In genomic region chr3:196496183-196496582, GRCh38 we compare ENCODE assay signal across 25 cellular contexts. TPM values are rescaled to one million over a fixed set of nuclear protein-coding genes. Genes with fewer than 3 reads are reported as not detected.
DNase-seq lines count a peak whose midpoint lies in the region; ATAC-seq and TF ChIP-seq lines count a peak whose summit lies in the region.
"Had no signal": no experiment of that assay in that cellular context is flagged by ENCODE, and none has a peak within 500 bp of the region (broad histone marks: within the 10 kb centered on the region; RNA-seq: fewer than 3 reads in every experiment).

No MANE protein-coding gene starts in this region.

- no peaks in the 10 kb centered on the region for H3K9me3 Mint-ChIP-seq in activated naive CD8-positive, alpha-beta T cell (ENCODE audit: low read depth)
- H3K9me3 Mint-ChIP-seq in activated naive CD8-positive, alpha-beta T cell treated with anti-CD3 and anti-CD28 coated beads for 36 hours = no peaks in the 10 kb centered on the region
- H3K9me3 Mint-ChIP-seq in memory B cell (no peaks in the 10 kb centered on the region), HFFc6 (no peaks in the 10 kb centered on the region), Calu3 (ENCODE audit: low read depth, unreplicated experiment) (no peaks in the 10 kb centered on the region)
- H3K9me3 Mint-ChIP-seq: CD4-positive, alpha-beta memory T cell; H9; IgD-negative memory B cell had no signal

- DNase-seq in activated naive CD8-positive, alpha-beta T cell treated with anti-CD3 and anti-CD28 coated beads for 36 hours = no peak
- no peak for DNase-seq in T-helper 17 cell
- DNase-seq in memory B cell (ENCODE audit: low spot score in 2 of 2) = no peak
- no peak for DNase-seq in HFFc6
- DNase-seq in aorta = no peak
- DNase-seq in Calu3 = no peak
- DNase-seq: 8988T; CD4-positive, alpha-beta memory T cell; DMS 273 treated with DMSO at 0.1 percent for 48 hours; DMS53; DND-41; EL; H9; KG1 had no signal

- peaks cover 18% of the 10 kb centered on the region for H3K36me3 Mint-ChIP-seq in activated naive CD8-positive, alpha-beta T cell
- H3K36me3 Mint-ChIP-seq in activated naive CD8-positive, alpha-beta T cell treated with anti-CD3 and anti-CD28 coated beads for 36 hours = peaks cover 50% of the 10 kb centered on the region
- peaks cover 6% of the 10 kb centered on the region for H3K36me3 Mint-ChIP-seq in T-helper 17 cell (ENCODE audit: low read depth)
- H3K36me3 Mint-ChIP-seq in memory B cell = peaks cover 20% of the 10 kb centered on the region
- H3K36me3 Mint-ChIP-seq in HFFc6 (ENCODE audit: low read depth) = peaks cover 37% of the 10 kb centered on the region
- peaks cover 44% of the 10 kb centered on the region for H3K36me3 Mint-ChIP-seq in Calu3 (ENCODE audit: insufficient read depth, unreplicated experiment)

- H3K9me3 ChIP-seq in HEK293 (ENCODE audit: control insufficient read depth, insufficient read depth, low read depth, low read length) = no peaks in the 10 kb centered on the region
- H3K9me3 ChIP-seq in T-helper 17 cell (ENCODE audit: control insufficient read depth, low read length, poor library complexity, severe bottlenecking) = no peaks in the 10 kb centered on the region
- H3K9me3 ChIP-seq in aorta (ENCODE audit: control insufficient read depth, low read length) = no peaks in the 10 kb centered on the region

- CTCF ChIA-PET in HEK293 (lab: Yijun Ruan, JAX) = no interaction called here
- CTCF ChIA-PET in Calu3 (lab: Charles Lee) = no interaction called here

- no peak overlapping the region for H3K27ac ChIP-seq in HEK293 (ENCODE audit: extremely low read depth, low read depth, low read length)
- no peak overlapping the region for H3K27ac ChIP-seq in aorta (ENCODE audit: low read depth in 1 of 2, low read length in 2 of 2)
- H3K27ac ChIP-seq: BLaER1, HL-60 had no signal

- peak overlapping the region; percentile 37 for H3K27ac Mint-ChIP-seq in activated naive CD8-positive, alpha-beta T cell
- no peak overlapping the region for H3K27ac Mint-ChIP-seq in activated naive CD8-positive, alpha-beta T cell treated with anti-CD3 and anti-CD28 coated beads for 36 hours
- H3K27ac Mint-ChIP-seq in T-helper 17 cell = peak overlapping the region; percentile 86
- peak overlapping the region; percentile 75 for H3K27ac Mint-ChIP-seq in memory B cell
- no peak overlapping the region for H3K27ac Mint-ChIP-seq in HFFc6
- H3K27ac Mint-ChIP-seq in Calu3 (ENCODE audit: unreplicated experiment) = no peak overlapping the region
- H3K27ac Mint-ChIP-seq: IgD-negative memory B cell had no signal

- H3K27me3 Mint-ChIP-seq in activated naive CD8-positive, alpha-beta T cell = no peaks in the 10 kb centered on the region
- H3K27me3 Mint-ChIP-seq in activated naive CD8-positive, alpha-beta T cell treated with anti-CD3 and anti-CD28 coated beads for 36 hours = no peaks in the 10 kb centered on the region
- H3K27me3 Mint-ChIP-seq in T-helper 17 cell (no peaks in the 10 kb centered on the region), memory B cell (no peaks in the 10 kb centered on the region), HFFc6 (ENCODE audit: insufficient read depth) (no peaks in the 10 kb centered on the region), Calu3 (ENCODE audit: unreplicated experiment) (no peaks in the 10 kb centered on the region)
- H3K27me3 Mint-ChIP-seq: CD4-positive, alpha-beta memory T cell; IgD-negative memory B cell had no signal

- H3K4me1 Mint-ChIP-seq in activated naive CD8-positive, alpha-beta T cell (ENCODE audit: low read depth) = peaks cover 63% of the 10 kb centered on the region
- peaks cover 46% of the 10 kb centered on the region for H3K4me1 Mint-ChIP-seq in activated naive CD8-positive, alpha-beta T cell treated with anti-CD3 and anti-CD28 coated beads for 36 hours
- H3K4me1 Mint-ChIP-seq in T-helper 17 cell = peaks cover 55% of the 10 kb centered on the region
- H3K4me1 Mint-ChIP-seq in memory B cell = peaks cover 32% of the 10 kb centered on the region
- peaks cover 26% of the 10 kb centered on the region for H3K4me1 Mint-ChIP-seq in HFFc6 (ENCODE audit: low read depth)
- peaks cover 26% of the 10 kb centered on the region for H3K4me1 Mint-ChIP-seq in Calu3 (ENCODE audit: low read depth, unreplicated experiment)

- no peak overlapping the region for H3K4me3 Mint-ChIP-seq in activated naive CD8-positive, alpha-beta T cell
- no peak overlapping the region for H3K4me3 Mint-ChIP-seq in activated naive CD8-positive, alpha-beta T cell treated with anti-CD3 and anti-CD28 coated beads for 36 hours
- H3K4me3 Mint-ChIP-seq in T-helper 17 cell (peak overlapping the region; percentile 31), memory B cell (no peak overlapping the region), HFFc6 (no peak overlapping the region), Calu3 (ENCODE audit: low read depth, unreplicated experiment) (no peak overlapping the region)
- H3K4me3 Mint-ChIP-seq: CD14-positive monocyte, H9 had no signal

- no TSS peak for BruUV-seq in Calu3 (replicated peaks; lab: Mats Ljungman, UMichigan)

- 85% methylated on average over 4 of the region's 4 CpGs for WGBS in aorta, 2 donors

- TF ChIP-seq CTCF in HEK293 (tag by site-specific recombination; IDR thresholded peaks at IDR 0.05) (no peak), HFFc6 (IDR thresholded peaks at IDR 0.05) (no peak), Calu3 (IDR thresholded peaks at IDR 0.05; ENCODE audit: unreplicated experiment) (no peak)

- no peaks in the 10 kb centered on the region for H3K36me3 ChIP-seq in HEK293 (ENCODE audit: control insufficient read depth in 2 of 2, insufficient read depth in 1 of 2, low read length in 2 of 2)
- no peaks in the 10 kb centered on the region for H3K36me3 ChIP-seq in aorta (ENCODE audit: control insufficient read depth in 1 of 2, insufficient read depth in 2 of 2, low read length in 1 of 2)

- intact Hi-C loops in aorta (cut with DNase I) = no loop called here
- intact Hi-C loops in Calu3 (cut with micrococcal nuclease; ENCODE audit: unreplicated experiment) = no loop called here

- H3K4me3 ChIP-seq in HEK293 (ENCODE audit: low read depth, low read length) = no peak overlapping the region
- no peak overlapping the region for H3K4me3 ChIP-seq in aorta (ENCODE audit: low read length in 2 of 2)
- H3K4me3 ChIP-seq: BLaER1, GM12878 had no signal

- ATAC-seq in T-helper 17 cell (no peak), memory B cell (ENCODE audit: low read depth) (no peak), aorta (ENCODE audit: low FRiP score) (no peak)
- ATAC-seq: GM12878 had no signal

- no peaks in the 10 kb centered on the region for H3K27me3 ChIP-seq in aorta (ENCODE audit: control insufficient read depth in 1 of 2, insufficient read depth in 2 of 2, low read length in 1 of 2)
- H3K27me3 ChIP-seq: BLaER1 had no signal

- no peaks in the 10 kb centered on the region for H3K4me1 ChIP-seq in HEK293 (ENCODE audit: control insufficient read depth, insufficient read depth, low read length)
- H3K4me1 ChIP-seq in aorta (ENCODE audit: control insufficient read depth in 1 of 2, insufficient read depth in 2 of 2, low read length in 2 of 2) = peaks cover 0 to 3% of the 10 kb centered on the region in 2 donors

- POLR2A ChIA-PET in HEK293 (lab: Yijun Ruan, JAX) = no interaction called here

TF ChIP-seq in HEK293, 187 proteins besides CTCF, POLR2A, EP300 and RAD21:
- TF ChIP-seq ZBTB49 (tag by site-specific recombination; IDR thresholded peaks at IDR 0.05; ENCODE audit: low read depth) (no peak), ZNF580 (tag by site-specific recombination; IDR thresholded peaks at IDR 0.05) (no peak), PRDM6 (tag by site-specific recombination; IDR thresholded peaks at IDR 0.05) (0 out of 2 replicates have a peak, but pooled peaks have one; percentile 15)

RNA-seq across cellular contexts. Expression of gene RNF168, which starts 7.4 kb away (rescaled TPM):
- 10 to 100 TPM; 24.5 to 27.1 TPM for total RNA-seq in activated naive CD8-positive, alpha-beta T cell treated with anti-CD3 and anti-CD28 coated beads for 36 hours
- total RNA-seq in T-helper 17 cell (10 to 100 TPM; 36.9 to 37.9 TPM), aorta (10 to 100 TPM; 30.2 to 34.9 TPM), Calu3 (2022) (26.4 and 29.2 TPM in 2 replicates)
- total RNA-seq in HFFc6 (2021; fragmentation: NEBNext Ultra II Directional; extraction: Animal tissue kit (Norgen Biotek cat#: 25700)) = 10 to 100 TPM; 11.6 to 16.5 (median 15.5) TPM
- polyA plus RNA-seq in aorta = 1 to 10 TPM; 4.5 to 6.9 TPM

RNA-seq across cellular contexts. Expression of gene SMCO1, which starts 19.0 kb away (rescaled TPM):
- not detected for total RNA-seq in activated naive CD8-positive, alpha-beta T cell treated with anti-CD3 and anti-CD28 coated beads for 36 hours
- total RNA-seq in T-helper 17 cell (not detected), aorta (not detected), Calu3 (2022) (not detected in 2 replicates)
- total RNA-seq in HFFc6 (2021; fragmentation: NEBNext Ultra II Directional; extraction: Animal tissue kit (Norgen Biotek cat#: 25700)) = not detected
- polyA plus RNA-seq in aorta = not detected
- total RNA-seq: A673; CD4-positive, alpha-beta memory T cell; G401; GM12878; H1; H9 had no signal
- polyA plus RNA-seq: AG04450; CD14-positive monocyte; CD4-positive, alpha-beta memory T cell; IgD-negative memory B cell had no signal

Comparison
In these comparisons a context has a peak if more than half of its experiments do, and no peak if none do; other contexts are left out.
1. H3K27ac Mint-ChIP-seq: peak in activated naive CD8-positive, alpha-beta T cell (single experiment), T-helper 17 cell (single experiment) and memory B cell (single experiment); none in activated naive CD8-positive, alpha-beta T cell treated with anti-CD3 and anti-CD28 coated beads for 36 hours (single experiment), HFFc6 (single experiment) and Calu3 (single experiment).